ENCODE assay signal across 20 cellular contexts in the genomic region with DNA sequence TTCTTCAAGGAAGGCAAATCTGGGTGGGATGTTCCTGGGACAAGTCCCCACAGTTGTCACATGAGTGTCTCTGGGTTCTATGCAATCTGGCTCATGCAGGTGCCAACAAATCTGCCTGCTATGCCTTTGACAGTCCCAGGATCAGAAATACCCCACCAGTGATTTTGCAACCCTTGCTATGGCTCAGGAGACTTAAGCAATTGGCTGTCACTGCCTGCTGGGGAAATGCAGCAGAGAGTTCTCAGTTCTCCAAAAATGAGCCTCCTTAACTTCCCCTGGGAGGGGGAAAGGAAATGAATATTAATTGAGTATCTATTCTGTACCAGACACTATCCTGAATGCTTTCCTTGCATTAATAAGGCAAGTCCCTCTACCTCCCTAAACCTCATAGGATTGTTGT. TPM values are rescaled to one million over a fixed set of nuclear protein-coding genes. Genes with fewer than 3 reads are reported as not detected.
DNase-seq lines count a peak whose midpoint lies in the region; ATAC-seq and TF ChIP-seq lines count a peak whose summit lies in the region.
"Had no signal": no experiment of that assay in that cellular context is flagged by ENCODE, and none has a peak within 500 bp of the region (broad histone marks: within the 10 kb centered on the region; RNA-seq: fewer than 3 reads in every experiment).

No MANE protein-coding gene starts in this region.

- H3K36me3 ChIP-seq in lower lobe of right lung = no peaks in the 10 kb centered on the region
- no peaks in the 10 kb centered on the region for H3K36me3 ChIP-seq in aorta (ENCODE audit: control insufficient read depth in 1 of 2, insufficient read depth in 2 of 2, low read length in 1 of 2)
- H3K36me3 ChIP-seq: SJCRH30 had no signal

- ATAC-seq in Right ventricle myocardium superior (ENCODE audit: poor library complexity) (peak; percentile 49), left cardiac atrium (no peak), lower lobe of right lung (peak; percentile 21 to 31), aorta (ENCODE audit: low FRiP score) (no peak)
- ATAC-seq: HCT116 had no signal

- no peaks in the 10 kb centered on the region for H3K4me1 ChIP-seq in lower lobe of right lung
- no peaks in the 10 kb centered on the region for H3K4me1 ChIP-seq in aorta (ENCODE audit: control insufficient read depth in 1 of 2, insufficient read depth in 2 of 2, low read length in 2 of 2)
- H3K4me1 ChIP-seq: SJCRH30 had no signal

- H3K27me3 ChIP-seq in lower lobe of right lung (ENCODE audit: low read depth) = no peaks in the 10 kb centered on the region
- H3K27me3 ChIP-seq in aorta (ENCODE audit: control insufficient read depth in 1 of 2, insufficient read depth in 2 of 2, low read length in 1 of 2) = no peaks in the 10 kb centered on the region

- no peak overlapping the region for H3K27ac ChIP-seq in lower lobe of right lung
- no peak overlapping the region for H3K27ac ChIP-seq in aorta (ENCODE audit: low read depth in 1 of 2, low read length in 2 of 2)
- H3K27ac ChIP-seq: HL-60, SJCRH30 had no signal

- TF ChIP-seq CTCF in lower lobe of right lung (IDR thresholded peaks at IDR 0.05) = no peak

- H3K4me3 ChIP-seq in lower lobe of right lung (no peak overlapping the region), aorta (ENCODE audit: low read length in 2 of 2) (no peak overlapping the region)
- H3K4me3 ChIP-seq: SJCRH30 had no signal

- no peak for DNase-seq in Right ventricle myocardium superior
- no peak for DNase-seq in left cardiac atrium
- DNase-seq in NOMO-1 treated with DMSO at 0.1 percent for 48 hours (lab: John Stamatoyannopoulos, UW; ENCODE audit: unreplicated experiment) = peak; percentile 75
- DNase-seq in lower lobe of right lung = no peak
- DNase-seq in ACHN = no peak
- DNase-seq in aorta = no peak
- no peak for DNase-seq in H4 (ENCODE audit: low spot score)
- no peak for DNase-seq in NAMALWA (ENCODE audit: low spot score)
- DNase-seq: 8988T; CD4-positive, CD25-positive, alpha-beta regulatory T cell; DMS79; NCI-H1048; NCI-H146; NCI-H2081 treated with DMSO at 0.1 percent for 48 hours; NCI-H524; OCI-M1; SJCRH30; SW 1271 had no signal

- intact Hi-C loops in Right ventricle myocardium superior (cut with DNase I) = no loop called here
- intact Hi-C loops in left cardiac atrium (cut with DNase I) = no loop called here
- intact Hi-C loops in lower lobe of right lung (cut with DNase I) = no loop called here
- intact Hi-C loops in aorta (cut with DNase I) = no loop called here

- in situ Hi-C loops in ACHN (cut with HindIII; ENCODE audit: low pct_ligation_motif_present, low pct_unique_long_range_greater_than_20kb, low sequenced_read_pairs) = no loop called here

- H3K9me3 ChIP-seq in lower lobe of right lung = no peaks in the 10 kb centered on the region
- no peaks in the 10 kb centered on the region for H3K9me3 ChIP-seq in aorta (ENCODE audit: control insufficient read depth, low read length)
- H3K9me3 ChIP-seq: SJCRH30 had no signal

RNA-seq across cellular contexts. Expression of a gene that starts 30.3 kb away (rescaled TPM):
- total RNA-seq in Right ventricle myocardium superior = 14.7 TPM
- 10 to 100 TPM; 24.8 to 32.5 TPM for total RNA-seq in left cardiac atrium
- 63.3 TPM for total RNA-seq in lower lobe of right lung
- 10 to 100 TPM; 55.0 to 66.3 TPM for total RNA-seq in aorta
- polyA plus RNA-seq in aorta = 10 to 100 TPM in 1 of 2 donors, 1 to 10 TPM in 1; 4.2 to 20.8 TPM
- total RNA-seq in H4 (2014; rRNA removed; shearing (Covaris generic)) = 0.25 and 0.39 TPM in 2 replicates
- total RNA-seq: CD4-positive, CD25-positive, alpha-beta regulatory T cell; SJCRH30 had no signal

Comparison
In these comparisons a context has a peak if more than half of its experiments do, and no peak if none do; other contexts are left out.
1. ATAC-seq: peak in Right ventricle myocardium superior (single experiment) and lower lobe of right lung (2 of 2); none in left cardiac atrium (0 of 2) and aorta (single experiment).
2. RNA of a gene that starts 30.3 kb away (total RNA-seq): 55.0 to 66.3 TPM in aorta, 63.3 TPM in lower lobe of right lung (single experiment), 24.8 to 32.5 TPM in left cardiac atrium and 14.7 TPM in Right ventricle myocardium superior (single experiment); 0.25 to 0.39 TPM in H4; every median in the first group is over 10 times any median in the second.